24 cellular contexts compared by ENCODE assay signal in the genomic region with DNA sequence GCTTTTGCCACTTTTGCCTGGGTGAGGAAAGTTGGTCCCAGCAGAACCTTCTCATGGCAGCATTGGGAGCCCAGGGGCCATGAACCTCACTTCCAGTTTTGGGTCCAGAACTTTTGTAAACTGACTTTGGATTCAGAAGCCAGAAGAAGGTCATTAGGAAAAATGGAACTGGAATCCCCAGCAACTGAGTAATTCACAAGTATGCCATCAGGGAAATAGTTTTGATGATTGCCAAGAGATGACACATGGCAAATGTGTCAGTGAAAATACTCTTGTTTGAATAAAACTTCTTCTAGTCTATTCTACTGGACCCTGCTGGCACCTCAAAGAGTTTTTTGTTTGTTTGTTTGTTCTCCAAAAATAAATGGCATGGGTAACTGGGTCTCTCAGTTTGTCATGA.
"Had no signal": no experiment of that assay in that cellular context is flagged by ENCODE, and none has a peak within 500 bp of the region (broad histone marks: within the 10 kb centered on the region; RNA-seq: fewer than 3 reads in every experiment).

No MANE protein-coding gene starts in this region.

- H3K36me3 ChIP-seq: esophagus muscularis mucosa, tibial nerve, vagina had no signal

- ATAC-seq: activated CD4-positive, CD25-positive, alpha-beta regulatory T cell treated with anti-CD3 and anti-CD28 coated beads, Interleukin-2, amount 50 U/mL, for 24 hours; activated CD8-positive, alpha-beta T cell treated with anti-CD3 and anti-CD28 coated beads, Interleukin-2, amount 10 ng/mL, durations not matched to agents 7 days and 5 days had no signal

- H3K27me3 ChIP-seq: esophagus muscularis mucosa, tibial nerve, vagina had no signal

- H3K36me3 Mint-ChIP-seq: activated naive CD8-positive, alpha-beta T cell treated with anti-CD3 and anti-CD28 coated beads, Interleukin-2, amount 10 ng/mL, durations not matched to agents 7 days and 5 days had no signal

- DNase-seq: activated CD4-positive, alpha-beta T cell treated with anti-CD3 and anti-CD28 coated beads, Interleukin-2, amount 10 ng/mL, durations not matched to agents 7 days and 5 days; activated CD8-positive, alpha-beta T cell treated with anti-CD3 and anti-CD28 coated beads, Interleukin-2, amount 10 ng/mL, durations not matched to agents 7 days and 5 days; activated naive CD4-positive, alpha-beta T cell treated with Interleukin-2 at 50 U/mL for 16 hours; activated naive CD8-positive, alpha-beta T cell treated with anti-CD3 and anti-CD28 coated beads, Interleukin-2, amount 10 ng/mL, durations not matched to agents 7 days and 5 days; activated T-cell treated with anti-CD3 and anti-CD28 coated beads, Interleukin-2, amount 50 U/mL, for 24 hours; effector CD4-positive, alpha-beta T cell; foreskin melanocyte; glutamatergic neuron; hypothalamus; retina; stimulated activated CD4-positive, alpha-beta T cell treated with anti-CD3 and anti-CD28 coated beads, Interleukin-12 subunit alpha, Interleukin-12 subunit beta, amount 100 ng/mL, for 4 hours; stimulated activated CD4-positive, alpha-beta T cell treated with anti-CD3 and anti-CD28 coated beads, Interleukin-1b, Interleukin-23, amount 100 ng/mL, for 48 hours; stimulated activated CD8-positive, alpha-beta memory T cell treated with anti-CD3 and anti-CD28 coated beads, Interleukin-4, amount 100 ng/mL, for 48 hours; stimulated activated naive CD4-positive, alpha-beta T cell; T-helper 1 cell; T-helper 9 cell had no signal

- H3K27ac ChIP-seq: esophagus muscularis mucosa, tibial nerve, vagina had no signal

- H3K4me3 Mint-ChIP-seq: activated CD4-positive, alpha-beta T cell treated with anti-CD3 and anti-CD28 coated beads, Interleukin-2, amount 10 ng/mL, durations not matched to agents 7 days and 5 days; activated CD8-positive, alpha-beta T cell treated with anti-CD3 and anti-CD28 coated beads, Interleukin-2, amount 10 ng/mL, durations not matched to agents 7 days and 5 days; activated naive CD8-positive, alpha-beta T cell treated with anti-CD3 and anti-CD28 coated beads, Interleukin-2, amount 10 ng/mL, durations not matched to agents 7 days and 5 days; activated T-cell treated with anti-CD3 and anti-CD28 coated beads, Interleukin-2, amount 50 U/mL, for 24 hours; mesothelial cell of epicardium; neural crest cell had no signal

- H3K27me3 Mint-ChIP-seq: activated CD4-positive, alpha-beta T cell treated with anti-CD3 and anti-CD28 coated beads, Interleukin-2, amount 10 ng/mL, durations not matched to agents 7 days and 5 days had no signal

- H3K9me3 ChIP-seq: esophagus muscularis mucosa, tibial nerve, vagina had no signal

- H3K4me3 ChIP-seq: esophagus muscularis mucosa, lung, tibial nerve, vagina had no signal

- H3K9me3 Mint-ChIP-seq: activated CD4-positive, alpha-beta T cell treated with anti-CD3 and anti-CD28 coated beads, Interleukin-2, amount 10 ng/mL, durations not matched to agents 7 days and 5 days; activated T-cell treated with anti-CD3 and anti-CD28 coated beads, Interleukin-2, amount 50 U/mL, for 24 hours; activated T-helper 2 cell treated with anti-CD3 and anti-CD28 coated beads, Interferon-gamma antibody, Interleukin-2, Interleukin-4, amounts not matched to agents 10 μg/mL and 5 μg/mL and 100 μg/mL, durations not matched to agents 14 hours and 24 hours and 36 hours had no signal

- H3K27ac Mint-ChIP-seq: activated CD4-positive, alpha-beta T cell treated with anti-CD3 and anti-CD28 coated beads, Interleukin-2, amount 10 ng/mL, durations not matched to agents 7 days and 5 days; activated CD8-positive, alpha-beta T cell treated with anti-CD3 and anti-CD28 coated beads, Interleukin-2, amount 10 ng/mL, durations not matched to agents 7 days and 5 days; activated naive CD8-positive, alpha-beta T cell treated with anti-CD3 and anti-CD28 coated beads, Interleukin-2, amount 10 ng/mL, durations not matched to agents 7 days and 5 days; activated T-cell treated with anti-CD3 and anti-CD28 coated beads, Interleukin-2, amount 50 U/mL, for 24 hours; activated T-helper 2 cell treated with anti-CD3 and anti-CD28 coated beads, Interferon-gamma antibody, Interleukin-2, Interleukin-4, amounts not matched to agents 10 μg/mL and 5 μg/mL and 100 μg/mL, durations not matched to agents 14 hours and 24 hours and 36 hours; mesothelial cell of epicardium had no signal
